ENCODE assay signal across 1 cellular context in genomic region chr9:126604059-126604685, GRCh38.
TF ChIP-seq lines count a peak whose summit lies in the region.

No MANE protein-coding gene starts in this region.

TF ChIP-seq in WTC11, 78 proteins besides CTCF, POLR2A, EP300 and RAD21 (continued from another document):
- TF ChIP-seq ZNF425 (CRISPR knock-in tag; conservative IDR thresholded peaks at IDR 0.05) (no peak), ZNF423 (CRISPR knock-in tag; IDR thresholded peaks at IDR 0.05) (no peak)
- TF ChIP-seq, protein P1, sequence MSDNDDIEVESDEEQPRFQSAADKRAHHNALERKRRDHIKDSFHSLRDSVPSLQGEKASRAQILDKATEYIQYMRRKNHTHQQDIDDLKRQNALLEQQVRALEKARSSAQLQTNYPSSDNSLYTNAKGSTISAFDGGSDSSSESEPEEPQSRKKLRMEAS (CRISPR knock-in tag; IDR thresholded peaks at IDR 0.05), result no peak
- TF ChIP-seq, protein P2, sequence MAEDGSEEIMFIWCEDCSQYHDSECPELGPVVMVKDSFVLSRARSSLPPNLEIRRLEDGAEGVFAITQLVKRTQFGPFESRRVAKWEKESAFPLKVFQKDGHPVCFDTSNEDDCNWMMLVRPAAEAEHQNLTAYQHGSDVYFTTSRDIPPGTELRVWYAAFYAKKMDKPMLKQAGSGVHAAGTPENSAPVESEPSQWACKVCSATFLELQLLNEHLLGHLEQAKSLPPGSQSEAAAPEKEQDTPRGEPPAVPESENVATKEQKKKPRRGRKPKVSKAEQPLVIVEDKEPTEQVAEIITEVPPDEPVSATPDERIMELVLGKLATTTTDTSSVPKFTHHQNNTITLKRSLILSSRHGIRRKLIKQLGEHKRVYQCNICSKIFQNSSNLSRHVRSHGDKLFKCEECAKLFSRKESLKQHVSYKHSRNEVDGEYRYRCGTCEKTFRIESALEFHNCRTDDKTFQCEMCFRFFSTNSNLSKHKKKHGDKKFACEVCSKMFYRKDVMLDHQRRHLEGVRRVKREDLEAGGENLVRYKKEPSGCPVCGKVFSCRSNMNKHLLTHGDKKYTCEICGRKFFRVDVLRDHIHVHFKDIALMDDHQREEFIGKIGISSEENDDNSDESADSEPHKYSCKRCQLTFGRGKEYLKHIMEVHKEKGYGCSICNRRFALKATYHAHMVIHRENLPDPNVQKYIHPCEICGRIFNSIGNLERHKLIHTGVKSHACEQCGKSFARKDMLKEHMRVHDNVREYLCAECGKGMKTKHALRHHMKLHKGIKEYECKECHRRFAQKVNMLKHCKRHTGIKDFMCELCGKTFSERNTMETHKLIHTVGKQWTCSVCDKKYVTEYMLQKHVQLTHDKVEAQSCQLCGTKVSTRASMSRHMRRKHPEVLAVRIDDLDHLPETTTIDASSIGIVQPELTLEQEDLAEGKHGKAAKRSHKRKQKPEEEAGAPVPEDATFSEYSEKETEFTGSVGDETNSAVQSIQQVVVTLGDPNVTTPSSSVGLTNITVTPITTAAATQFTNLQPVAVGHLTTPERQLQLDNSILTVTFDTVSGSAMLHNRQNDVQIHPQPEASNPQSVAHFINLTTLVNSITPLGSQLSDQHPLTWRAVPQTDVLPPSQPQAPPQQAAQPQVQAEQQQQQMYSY (CRISPR knock-in tag; IDR thresholded peaks at IDR 0.05), result no peak
